13 cellular contexts compared by ENCODE assay signal in genomic region chr1:17201201-17202021, GRCh38. TPM values are rescaled to one million over a fixed set of nuclear protein-coding genes. Genes with fewer than 3 reads are reported as not detected.
DNase-seq lines count a peak whose midpoint lies in the region; ATAC-seq and TF ChIP-seq lines count a peak whose summit lies in the region.
"Had no signal": no experiment of that assay in that cellular context is flagged by ENCODE, and none has a peak within 500 bp of the region (broad histone marks: within the 10 kb centered on the region; RNA-seq: fewer than 3 reads in every experiment).

No MANE protein-coding gene starts in this region.

- H3K4me3 ChIP-seq in smooth muscle cell, result no peak overlapping the region

- H3K9me3 ChIP-seq in smooth muscle cell (replicated peaks; ENCODE audit: low read depth), result no peaks in the 10 kb centered on the region

- H3K36me3 ChIP-seq in smooth muscle cell (ENCODE audit: low read depth), result no peaks in the 10 kb centered on the region

- peak overlapping the region; percentile 84 for H3K27ac ChIP-seq in smooth muscle cell (ENCODE audit: low read depth)

- no peaks in the 10 kb centered on the region for H4K20me1 ChIP-seq in smooth muscle cell (ENCODE audit: low read depth)

- H3K4me1 ChIP-seq in smooth muscle cell (ENCODE audit: low read depth), result peaks cover 21% of the 10 kb centered on the region

- peaks cover 6% of the 10 kb centered on the region for H3F3A ChIP-seq in smooth muscle cell (ENCODE audit: low read depth)

- H3K27me3 ChIP-seq in smooth muscle cell (ENCODE audit: low read depth), result peaks cover 3% of the 10 kb centered on the region

- WGBS in smooth muscle cell (ENCODE audit: low lambda C conversion rate), result 59% methylated on average over 9 of the region's 9 CpGs

- H2AFZ ChIP-seq in smooth muscle cell (ENCODE audit: low read depth), result peak overlapping the region; percentile 81

- ATAC-seq in GM19452 (IDR thresholded peaks at IDR 0.05; ENCODE audit: unreplicated experiment), result no peak

- no peak overlapping the region for H3K9ac ChIP-seq in smooth muscle cell (ENCODE audit: low read depth)

- no peaks in the 10 kb centered on the region for H3K79me2 ChIP-seq in smooth muscle cell (ENCODE audit: low read depth)

- H3K4me2 ChIP-seq in smooth muscle cell, result peak overlapping the region; percentile 66

- TF ChIP-seq CTCF in smooth muscle cell (IDR thresholded peaks at IDR 0.05; ENCODE audit: borderline replicate concordance, insufficient read depth, poor library complexity, severe bottlenecking), result no peak

- DNase-seq in activated CD4-positive, CD25-positive, alpha-beta regulatory T cell treated with anti-CD3 and anti-CD28 coated beads, Interleukin-2, amount 50 U/mL, for 72 hours, result peak; percentile 28
- DNase-seq in activated CD4-positive, CD25-positive, alpha-beta regulatory T cell (lab: John Stamatoyannopoulos, UW), result no peak
- peak; percentile 19 to 38 for DNase-seq in activated CD4-positive, alpha-beta T cell treated with anti-CD3 and anti-CD28 coated beads, Interleukin-2, amount 50 U/mL, for 48 hours
- DNase-seq in glomerular visceral epithelial cell (ENCODE audit: extremely low spot score), result peak; percentile 90
- DNase-seq in smooth muscle cell (lab: John Stamatoyannopoulos, UW; ENCODE audit: unreplicated experiment), result no peak
- DNase-seq in activated gamma-delta T cell (lab: John Stamatoyannopoulos, UW), result no peak
- DNase-seq in H4 (ENCODE audit: low spot score), result no peak
- DNase-seq: NCI-H146, substantia nigra had no signal

RNA-seq across cellular contexts. Expression of gene PADI1, which starts 3.5 kb away (rescaled TPM):
- total RNA-seq in smooth muscle cell, result 1.7 TPM in 1 of 2 replicates, not detected in the other
- not detected in 2 replicates for polyA plus RNA-seq in smooth muscle cell
- 0.02 and 1.0 TPM in 2 replicates for total RNA-seq in H4 (2014; rRNA removed; shearing (Covaris generic))
- total RNA-seq: aorta, OCI-LY7 had no signal

RNA-seq across cellular contexts. Expression of gene PADI3, which starts 47.5 kb away (rescaled TPM):
- not detected in 2 replicates for total RNA-seq in smooth muscle cell
- polyA plus RNA-seq in smooth muscle cell, result not detected in 2 replicates
- total RNA-seq in H4 (2014; rRNA removed; shearing (Covaris generic)), result 5.7 and 6.0 TPM in 2 replicates
- total RNA-seq: aorta, epithelial cell of proximal tubule, OCI-LY7 had no signal
- polyA plus RNA-seq: aorta had no signal

Comparison
In these comparisons a context has a peak if more than half of its experiments do, and no peak if none do; other contexts are left out.
1. DNase-seq: peak in activated CD4-positive, CD25-positive, alpha-beta regulatory T cell treated with anti-CD3 and anti-CD28 coated beads, Interleukin-2, amount 50 U/mL, for 72 hours (single experiment), activated CD4-positive, alpha-beta T cell treated with anti-CD3 and anti-CD28 coated beads, Interleukin-2, amount 50 U/mL, for 48 hours (2 of 2) and glomerular visceral epithelial cell (single experiment); none in activated CD4-positive, CD25-positive, alpha-beta regulatory T cell (0 of 4), smooth muscle cell (single experiment), activated gamma-delta T cell (single experiment) and H4 (single experiment).